In the genomic region with DNA sequence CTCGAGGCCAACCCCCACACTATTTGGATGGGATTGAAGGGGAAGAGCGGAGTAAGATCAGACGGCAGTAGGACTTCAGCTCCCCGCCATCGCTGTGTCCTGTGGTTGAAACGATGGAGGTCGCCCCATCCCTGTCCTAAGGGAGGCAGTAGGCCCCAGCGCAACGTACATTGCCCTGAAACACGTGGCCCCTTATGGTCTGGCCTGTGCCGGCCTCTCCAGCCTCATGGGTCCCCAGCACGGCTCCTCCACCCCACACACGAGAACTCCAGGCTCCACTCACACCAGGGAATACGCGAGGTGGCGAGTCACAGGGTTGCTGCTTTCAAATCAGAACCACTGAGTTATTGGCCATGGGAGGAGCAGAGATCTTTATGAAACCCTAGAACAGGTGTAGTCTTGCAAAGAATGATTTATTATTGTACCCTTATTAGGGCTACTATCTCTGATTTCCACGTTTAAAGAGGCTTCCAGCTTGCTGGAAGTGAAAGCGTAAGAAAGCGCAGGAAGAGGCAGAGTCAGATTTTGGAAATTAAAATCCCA, we compare ENCODE assay signal across 8 cellular contexts. TPM values are rescaled to one million over a fixed set of nuclear protein-coding genes. Genes with fewer than 3 reads are reported as not detected.
DNase-seq lines count a peak whose midpoint lies in the region; ATAC-seq lines count a peak whose summit lies in the region.

No MANE protein-coding gene starts in this region.

- peak; percentile 79 for DNase-seq in SKM-1 (lab: John Stamatoyannopoulos, UW; ENCODE audit: unreplicated experiment)
- no peak for DNase-seq in SKM-1 treated with dmso at 0.1 percent for 144 hours (lab: John Stamatoyannopoulos, UW; ENCODE audit: unreplicated experiment)
- DNase-seq in Jurkat, Clone E6-1 (ENCODE audit: low read depth, low spot score) = no peak
- DNase-seq in naive B cell = no peak
- DNase-seq in UCSD-AML1 (lab: John Stamatoyannopoulos, UW; ENCODE audit: unreplicated experiment) = no peak
- no peak for DNase-seq in SK-N-DZ (ENCODE audit: low spot score)

- peaks cover 5 to 8% of the 10 kb centered on the region in 2 donors for H3K36me3 Mint-ChIP-seq in naive B cell

- ATAC-seq in naive B cell (ENCODE audit: low read depth in 2 of 2) (peak; percentile 5 to 10), HG03378 (IDR thresholded peaks at IDR 0.05; ENCODE audit: unreplicated experiment) (no peak)

- H3K4me3 ChIP-seq in Jurkat, Clone E6-1 (ENCODE audit: low read length) = peak overlapping the region; percentile 39

- no peaks in the 10 kb centered on the region for H3K9me3 Mint-ChIP-seq in naive B cell

- H3K27ac ChIP-seq in cingulate gyrus (ENCODE audit: low read depth, low read length) = peak overlapping the region; percentile 57

- peaks cover 9 to 15% (median 11%) of the 10 kb centered on the region in 3 donors for H3K4me1 Mint-ChIP-seq in naive B cell

- H3K27me3 Mint-ChIP-seq in naive B cell = no peaks in the 10 kb centered on the region

- no peak overlapping the region for H3K4me3 Mint-ChIP-seq in naive B cell

- H3K27ac Mint-ChIP-seq in naive B cell = no peak overlapping the region

RNA-seq across cellular contexts. Expression of gene DCTPP1, which starts 0.7 kb away (rescaled TPM):
- polyA plus RNA-seq in Jurkat, Clone E6-1 (2012; ENCODE audit: insufficient read depth, insufficient read length) = 107 TPM
- polyA plus RNA-seq in naive B cell (ENCODE audit: low read depth in 6 of 6) = 100 to 1,000 TPM; 101 to 145 (median 123) TPM
- polyA plus RNA-seq in SK-N-DZ (2014; cell fraction: cytosol; rRNA removed) = 128 and 179 TPM in 2 replicates
- 78.1 and 78.2 TPM in 2 replicates for polyA plus RNA-seq in SK-N-DZ (2014; cell fraction: nucleus; rRNA removed)

RNA-seq across cellular contexts. Expression of gene SEPHS2, which starts 15.2 kb away (rescaled TPM):
- 43.0 TPM for polyA plus RNA-seq in Jurkat, Clone E6-1 (2012; ENCODE audit: insufficient read depth, insufficient read length)
- 10 to 100 TPM; 45.7 to 86.2 (median 73.6) TPM for polyA plus RNA-seq in naive B cell (ENCODE audit: low read depth in 6 of 6)
- 4.0 and 5.0 TPM in 2 replicates for polyA plus RNA-seq in SK-N-DZ (2014; cell fraction: cytosol; rRNA removed)
- 1.1 and 8.8 TPM in 2 replicates for polyA plus RNA-seq in SK-N-DZ (2014; cell fraction: nucleus; rRNA removed)

RNA-seq across cellular contexts. Expression of gene ZNF771, which starts 23.1 kb away (rescaled TPM):
- polyA plus RNA-seq in Jurkat, Clone E6-1 (2012; ENCODE audit: insufficient read depth, insufficient read length) = 7.0 TPM
- 1 to 10 TPM in 5 of 6 donors, not detected in 1; 1.7 to 5.0 (median 2.3) TPM for polyA plus RNA-seq in naive B cell (ENCODE audit: low read depth in 6 of 6)
- 27.7 and 40.1 TPM in 2 replicates for polyA plus RNA-seq in SK-N-DZ (2014; cell fraction: cytosol; rRNA removed)
- 21.8 and 34.0 TPM in 2 replicates for polyA plus RNA-seq in SK-N-DZ (2014; cell fraction: nucleus; rRNA removed)

RNA-seq across cellular contexts. Expression of gene ZNF48, which starts 35.3 kb away (rescaled TPM):
- polyA plus RNA-seq in Jurkat, Clone E6-1 (2012; ENCODE audit: insufficient read depth, insufficient read length) = 13.1 TPM
- polyA plus RNA-seq in naive B cell (ENCODE audit: low read depth in 6 of 6) = 1 to 10 TPM; 3.4 to 9.9 (median 7.0) TPM
- 35.7 and 36.2 TPM in 2 replicates for polyA plus RNA-seq in SK-N-DZ (2014; cell fraction: cytosol; rRNA removed)
- 28.7 and 38.1 TPM in 2 replicates for polyA plus RNA-seq in SK-N-DZ (2014; cell fraction: nucleus; rRNA removed)

RNA-seq across cellular contexts. Expression of gene ITGAL, which starts 42.0 kb away (rescaled TPM):
- polyA plus RNA-seq in Jurkat, Clone E6-1 (2012; ENCODE audit: insufficient read depth, insufficient read length) = 48.4 TPM
- polyA plus RNA-seq in naive B cell (ENCODE audit: low read depth in 6 of 6) = 10 to 100 TPM; 21.3 to 36.8 (median 25.6) TPM
- polyA plus RNA-seq in SK-N-DZ (2014; cell fraction: cytosol; rRNA removed) = not detected in 2 replicates
- 0.14 TPM in 1 of 2 replicates, not detected in the other for polyA plus RNA-seq in SK-N-DZ (2014; cell fraction: nucleus; rRNA removed)
